ENCODE assay signal across 8 cellular contexts in genomic region chr2:232142049-232142448, GRCh38.
DNase-seq lines count a peak whose midpoint lies in the region; ATAC-seq, FAIRE-seq and TF ChIP-seq lines count a peak whose summit lies in the region.

No MANE protein-coding gene starts in this region.

- BruUV-seq in mammary epithelial cell (replicated peaks; lab: Mats Ljungman, UMichigan): no TSS peak

- H3K36me3 ChIP-seq in OCI-LY1 (ENCODE audit: insufficient read depth, low read length) (no peaks in the 10 kb centered on the region), mammary epithelial cell (ENCODE audit: insufficient read depth, low read length) (peaks cover 4% of the 10 kb centered on the region), right lobe of liver (no peaks in the 10 kb centered on the region)

- no peak overlapping the region for H3K4me2 ChIP-seq in OCI-LY1 (ENCODE audit: low read length)
- H3K4me2 ChIP-seq in mammary epithelial cell (ENCODE audit: insufficient read depth, low read depth, low read length): no peak overlapping the region

- no peaks in the 10 kb centered on the region for H3K27me3 Mint-ChIP-seq in type B pancreatic cell

- no peaks in the 10 kb centered on the region for H3F3A ChIP-seq in OCI-LY1 (ENCODE audit: insufficient read depth, low read length)

- H3K4me1 ChIP-seq in OCI-LY1 (ENCODE audit: insufficient read depth, low read length, severe bottlenecking): peaks cover 25% of the 10 kb centered on the region
- H3K4me1 ChIP-seq in mammary epithelial cell (ENCODE audit: insufficient read depth, low read length): no peaks in the 10 kb centered on the region
- H3K4me1 ChIP-seq in right lobe of liver: no peaks in the 10 kb centered on the region

- no peak overlapping the region for H3K4me3 Mint-ChIP-seq in type B pancreatic cell

- H3K9me2 ChIP-seq in OCI-LY1 (ENCODE audit: low read depth, low read length): no peaks in the 10 kb centered on the region

- DNase-seq in AG09319 (ENCODE audit: extremely low read depth, low read depth): no peak
- DNase-seq in GM12892 (ENCODE audit: insufficient read length): no peak
- DNase-seq in mammary epithelial cell: peak; percentile 14
- no peak for DNase-seq in right lobe of liver
- no peak for DNase-seq in type B pancreatic cell (ENCODE audit: extremely low spot score, unreplicated experiment)
- DNase-seq in MV-4-11 (lab: John Stamatoyannopoulos, UW): no peak

- intact Hi-C loops in mammary epithelial cell (cut with micrococcal nuclease): loop anchor here (1.0 to 5.0 kb wide), 4 partner anchors 185 to 300 kb away; partner anchors contain the start of gene NPPC
- intact Hi-C loops in right lobe of liver (cut with DNase I): no loop called here

- dilution Hi-C loops in mammary epithelial cell (cut with HindIII; ENCODE audit: low sequenced_read_pairs): no loop called here

- TF ChIP-seq POLR2A in GM12892 (IDR thresholded peaks at IDR 0.05; ENCODE audit: low read depth, low read length) (no peak), right lobe of liver (IDR thresholded peaks at IDR 0.05) (no peak)

- 39% methylated on average over 3 of the region's 3 CpGs for WGBS in mammary epithelial cell (ENCODE audit: low coverage, missing lambda C conversion rate)
- 52% methylated on average over 3 of the region's 3 CpGs for WGBS in right lobe of liver (ENCODE audit: insufficient coverage, low coverage, low lambda C conversion rate, missing lambda C conversion rate)

- no peaks in the 10 kb centered on the region for H3K79me2 ChIP-seq in OCI-LY1 (ENCODE audit: insufficient read depth, low read length)
- no peaks in the 10 kb centered on the region for H3K79me2 ChIP-seq in mammary epithelial cell (ENCODE audit: insufficient read depth, low read length)

- CTCF ChIA-PET in mammary epithelial cell (lab: Charles Lee; ENCODE audit: low non-redundant PET): no interaction called here

- H3K27ac ChIP-seq in OCI-LY1 (ENCODE audit: low read depth, low read length, poor library complexity, severe bottlenecking): no peak overlapping the region
- no peak overlapping the region for H3K27ac ChIP-seq in mammary epithelial cell (ENCODE audit: insufficient read depth, low read depth, low read length)
- H3K27ac ChIP-seq in right lobe of liver: no peak overlapping the region

- H3K4me1 Mint-ChIP-seq in type B pancreatic cell (ENCODE audit: unreplicated experiment): no peaks in the 10 kb centered on the region

- in situ Hi-C loops in mammary epithelial cell (cut with MboI; ENCODE audit: low sequenced_read_pairs in 2 of 2): loop anchor here in 1 of 2 donors (10.0 kb wide), 2 partner anchors 183 to 237 kb away; no protein-coding TSS in a partner anchor

- no peak overlapping the region for H3K9ac ChIP-seq in OCI-LY1 (ENCODE audit: low read length)
- no peak overlapping the region for H3K9ac ChIP-seq in mammary epithelial cell (ENCODE audit: insufficient read depth, low read length)

- peak; percentile 56 for FAIRE-seq in GM12892 (lab: Jason Lieb, UNC)

- no peak overlapping the region for H3K4me3 ChIP-seq in OCI-LY1 (ENCODE audit: low read depth, low read length, poor library complexity, severe bottlenecking)
- no peak overlapping the region for H3K4me3 ChIP-seq in mammary epithelial cell (replicated peaks in 1 of 3; ENCODE audit: insufficient read depth in 1 of 3, low read depth in 2 of 3, low read length in 3 of 3)
- H3K4me3 ChIP-seq in right lobe of liver: no peak overlapping the region

- no peaks in the 10 kb centered on the region for H3K9me3 Mint-ChIP-seq in type B pancreatic cell

- peak; percentile 66 for TF ChIP-seq CTCF in AG09319 (IDR thresholded peaks at IDR 0.05; ENCODE audit: low read depth, low read length)
- peak; percentile 78 for TF ChIP-seq CTCF in OCI-LY1 (IDR thresholded peaks at IDR 0.05; ENCODE audit: low read length)
- TF ChIP-seq CTCF in mammary epithelial cell (conservative IDR thresholded peaks at IDR 0.05 in 1 of 2, IDR thresholded peaks at IDR 0.05 in 1 of 2; ENCODE audit: extremely low read depth in 1 of 2, insufficient read depth in 1 of 2, low read depth in 1 of 2, low read length in 2 of 2): peak; percentile 50 to 74
- TF ChIP-seq CTCF in right lobe of liver (IDR thresholded peaks at IDR 0.05): peak; percentile 56 to 72 (median 69)
- peak; percentile 83 for TF ChIP-seq CTCF in type B pancreatic cell (conservative IDR thresholded peaks at IDR 0.05)

- H3K9me3 ChIP-seq in OCI-LY1 (ENCODE audit: low read length) (no peaks in the 10 kb centered on the region), mammary epithelial cell (replicated peaks; ENCODE audit: insufficient read depth, low read length) (no peaks in the 10 kb centered on the region), right lobe of liver (no peaks in the 10 kb centered on the region)

- no peaks in the 10 kb centered on the region for H4K20me1 ChIP-seq in OCI-LY1 (ENCODE audit: insufficient read depth, low read length)
- H4K20me1 ChIP-seq in mammary epithelial cell (ENCODE audit: insufficient read depth, low read length): no peaks in the 10 kb centered on the region

- H3K27me3 ChIP-seq in OCI-LY1 (ENCODE audit: insufficient read depth, low read length) (no peaks in the 10 kb centered on the region), mammary epithelial cell (ENCODE audit: insufficient read depth, low read length) (no peaks in the 10 kb centered on the region), right lobe of liver (no peaks in the 10 kb centered on the region)

- H2AFZ ChIP-seq in OCI-LY1 (ENCODE audit: low read length) (no peak overlapping the region), mammary epithelial cell (ENCODE audit: low read depth, low read length) (no peak overlapping the region)

- no peak overlapping the region for H3K27ac Mint-ChIP-seq in type B pancreatic cell

- H3K36me3 Mint-ChIP-seq in type B pancreatic cell: peaks cover 8% of the 10 kb centered on the region

- ATAC-seq in right lobe of liver (peak; percentile 75 to 81 (median 78)), GM18520 (IDR thresholded peaks at IDR 0.05; ENCODE audit: unreplicated experiment) (no peak)
